Comparison of ENCODE assay signal across 12 cellular contexts in genomic region chr10:74738052-74738451, GRCh38.
DNase-seq lines count a peak whose midpoint lies in the region; ATAC-seq and TF ChIP-seq lines count a peak whose summit lies in the region.
"Had no signal": no experiment of that assay in that cellular context is flagged by ENCODE, and none has a peak within 500 bp of the region (broad histone marks: within the 10 kb centered on the region; RNA-seq: fewer than 3 reads in every experiment).

No MANE protein-coding gene starts in this region.

- H3K4me3 ChIP-seq in dorsolateral prefrontal cortex: no peak overlapping the region
- H3K4me3 ChIP-seq: PC-9, upper lobe of left lung had no signal

- no peaks in the 10 kb centered on the region for H3K27me3 ChIP-seq in dorsolateral prefrontal cortex
- H3K27me3 ChIP-seq: upper lobe of left lung had no signal

- ATAC-seq in HG02885 (IDR thresholded peaks at IDR 0.05; ENCODE audit: poor library complexity, unreplicated experiment): peak; percentile 47
- no peak for ATAC-seq in GM21528 (IDR thresholded peaks at IDR 0.05; ENCODE audit: low FRiP score, unreplicated experiment)

- H3K27me3 Mint-ChIP-seq in immature natural killer cell (ENCODE audit: low read depth in 3 of 3): peaks cover 0 to 6% (median 0%) of the 10 kb centered on the region in 3 donors

- DNase-seq in GM10248 (ENCODE audit: extremely low spot score): peak; percentile 36
- peak; percentile 79 for DNase-seq in SKM-1 (lab: John Stamatoyannopoulos, UW; ENCODE audit: unreplicated experiment)
- DNase-seq in immature natural killer cell: peak in 1 of 3 donors; percentile 10
- no peak for DNase-seq in DMS114 treated with DMSO at 0.1 percent for 48 hours (lab: John Stamatoyannopoulos, UW; ENCODE audit: unreplicated experiment)
- DNase-seq in dorsolateral prefrontal cortex: no peak
- DNase-seq in DMS153 treated with DMSO at 0.1 percent for 48 hours (lab: John Stamatoyannopoulos, UW; ENCODE audit: unreplicated experiment): no peak
- DNase-seq: COR-L47; effector CD8-positive, alpha-beta T cell; PC-9; upper lobe of left lung had no signal

- peaks cover 0 to 4% (median 0%) of the 10 kb centered on the region in 3 donors for H3K36me3 Mint-ChIP-seq in immature natural killer cell

- H3K4me1 Mint-ChIP-seq in immature natural killer cell: peaks cover 33 to 35% of the 10 kb centered on the region in 2 donors

- intact Hi-C loops in dorsolateral prefrontal cortex (cut with DNase I): no loop called here

- no peaks in the 10 kb centered on the region for H3K9me3 Mint-ChIP-seq in immature natural killer cell

- CTCF ChIA-PET in GM10248 (lab: Yijun Ruan, JAX): interaction anchor here (0.8 to 2.7 kb wide), 22 partner anchors 10 to 494 kb away, joined by 3 to 13 read pairs (median 4); partner anchors contain the start of gene KAT6B

- H3K27ac Mint-ChIP-seq in immature natural killer cell: peak overlapping the region; percentile 72 to 97 (median 92)

- peak overlapping the region; percentile 71 to 89 (median 83) for H3K4me3 Mint-ChIP-seq in immature natural killer cell

- POLR2A ChIA-PET in GM10248 (lab: Yijun Ruan, JAX): interaction anchor here (0.6 kb wide), 1 partner anchor 316 kb away, joined by 3 read pairs; no protein-coding TSS in a partner anchor

- H3K27ac ChIP-seq in dorsolateral prefrontal cortex: no peak overlapping the region
- H3K27ac ChIP-seq: PC-9, upper lobe of left lung had no signal

- peak; percentile 19 for TF ChIP-seq CTCF in GM10248 (IDR thresholded peaks at IDR 0.05; ENCODE audit: control extremely low read depth, extremely low read depth, low read depth, missing control alignments)
- TF ChIP-seq CTCF in dorsolateral prefrontal cortex (IDR thresholded peaks at IDR 0.05 in 54 of 56, conservative IDR thresholded peaks at IDR 0.05 in 2 of 56; ENCODE audit: low read depth in 1 of 56, partially characterized antibody in 56 of 56): no peak

Comparison
In these comparisons a context has a peak if more than half of its experiments do, and no peak if none do; other contexts are left out.
1. DNase-seq: peak in GM10248 (single experiment) and SKM-1 (single experiment); none in DMS114 treated with DMSO at 0.1 percent for 48 hours (single experiment), dorsolateral prefrontal cortex (0 of 10) and DMS153 treated with DMSO at 0.1 percent for 48 hours (single experiment).